Comparison of ENCODE assay signal across 8 cellular contexts in genomic region chr12:3496964-3497363, GRCh38. TPM values are rescaled to one million over a fixed set of nuclear protein-coding genes. Genes with fewer than 3 reads are reported as not detected.
DNase-seq lines count a peak whose midpoint lies in the region; ATAC-seq lines count a peak whose summit lies in the region.
"Had no signal": no experiment of that assay in that cellular context is flagged by ENCODE, and none has a peak within 500 bp of the region (broad histone marks: within the 10 kb centered on the region; RNA-seq: fewer than 3 reads in every experiment).

No MANE protein-coding gene starts in this region.

- peak; percentile 10 for DNase-seq in Daoy (ENCODE audit: low read depth)
- peak; percentile 69 for DNase-seq in HT-29 (ENCODE audit: low spot score)
- DNase-seq in RKO (ENCODE audit: low spot score): peak; percentile 15
- peak; percentile 71 for DNase-seq in islet precursor cell
- no peak for DNase-seq in EL
- DNase-seq in UCSD-AML1 (lab: John Stamatoyannopoulos, UW; ENCODE audit: unreplicated experiment): no peak
- DNase-seq: T-helper 17 cell had no signal

- no peak for ATAC-seq in HG02938 (IDR thresholded peaks at IDR 0.05; ENCODE audit: unreplicated experiment)
- ATAC-seq: T-helper 17 cell had no signal

RNA-seq across cellular contexts. Expression of gene PRMT8, which starts 6.0 kb away (rescaled TPM):
- not detected in 2 replicates for total RNA-seq in Daoy (2014; rRNA removed; shearing (Covaris generic))
- total RNA-seq in HT-29 (2014; rRNA removed; shearing (Covaris generic)): not detected in 2 replicates
- total RNA-seq: T-helper 17 cell had no signal

Comparison
In these comparisons a context has a peak if more than half of its experiments do, and no peak if none do; other contexts are left out.
1. DNase-seq: peak in Daoy (single experiment), HT-29 (single experiment), RKO (single experiment) and islet precursor cell (single experiment); none in EL (single experiment) and UCSD-AML1 (single experiment).